In the genomic region with DNA sequence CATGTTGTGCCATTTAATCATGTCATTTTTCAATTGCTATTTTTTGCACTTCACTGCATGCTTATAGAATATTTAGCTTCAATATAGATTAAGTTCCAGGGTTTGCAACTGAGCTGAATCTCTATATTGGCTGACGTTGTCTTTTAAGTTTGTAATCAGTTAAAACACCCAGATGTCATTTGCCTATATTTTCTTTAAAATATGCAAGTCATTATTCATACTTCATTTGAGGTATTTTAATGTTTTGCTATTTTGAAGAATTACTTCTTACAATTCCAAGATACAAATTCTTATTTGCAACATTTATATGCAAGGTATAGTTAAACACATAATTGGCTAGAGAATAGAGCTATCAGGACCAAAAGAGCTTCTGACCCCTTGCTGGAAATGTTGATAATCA, we compare ENCODE assay signal across 1 cellular context.
TF ChIP-seq lines count a peak whose summit lies in the region.

No MANE protein-coding gene starts in this region.

TF ChIP-seq in HepG2, 621 proteins besides CTCF, POLR2A, EP300 and RAD21:
- TF ChIP-seq MAFK (conservative IDR thresholded peaks at IDR 0.05 in 1 of 2, IDR thresholded peaks at IDR 0.05 in 1 of 2; ENCODE audit: low read length in 2 of 2) (0 out of 4 replicates have a peak, but pooled peaks of 1 of the 2 experiments have one; percentile 16), NFE2L2 (IDR thresholded peaks at IDR 0.05; ENCODE audit: low read length) (peak; percentile 80; the same call in 1 of the 2 replicates), MTA1 (CRISPR knock-in tag; IDR thresholded peaks at IDR 0.05; ENCODE audit: borderline replicate concordance) (no peak), XBP1 (CRISPR knock-in tag; IDR thresholded peaks at IDR 0.05) (no peak), NFIB (CRISPR knock-in tag; IDR thresholded peaks at IDR 0.05; ENCODE audit: borderline replicate concordance) (no peak), RFX3 (CRISPR knock-in tag; IDR thresholded peaks at IDR 0.05) (no peak)
